Comparison of ENCODE assay signal across 1 cellular context in the genomic region with DNA sequence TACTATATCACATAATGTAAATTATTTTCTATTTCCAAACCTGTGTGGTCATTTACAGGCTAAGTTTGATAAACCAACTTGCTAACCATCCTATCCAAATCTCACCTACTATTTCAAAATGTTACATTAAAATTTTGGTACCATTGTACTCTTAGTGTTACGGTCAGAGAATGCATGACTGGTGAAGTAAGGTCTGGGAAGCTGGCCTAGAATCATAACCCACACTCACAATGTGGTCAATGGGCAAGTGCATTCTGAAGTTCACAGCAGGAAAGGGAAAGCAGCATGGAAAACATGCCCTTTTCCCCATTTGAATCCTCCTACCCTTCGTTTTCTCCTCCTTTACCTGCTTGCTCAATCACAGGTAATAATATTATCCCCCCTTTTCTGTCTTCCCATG.
TF ChIP-seq lines count a peak whose summit lies in the region.

No MANE protein-coding gene starts in this region.

TF ChIP-seq in IMR-90, 13 proteins besides CTCF, POLR2A, EP300 and RAD21 (continued from another document):
- TF ChIP-seq, protein P1, sequence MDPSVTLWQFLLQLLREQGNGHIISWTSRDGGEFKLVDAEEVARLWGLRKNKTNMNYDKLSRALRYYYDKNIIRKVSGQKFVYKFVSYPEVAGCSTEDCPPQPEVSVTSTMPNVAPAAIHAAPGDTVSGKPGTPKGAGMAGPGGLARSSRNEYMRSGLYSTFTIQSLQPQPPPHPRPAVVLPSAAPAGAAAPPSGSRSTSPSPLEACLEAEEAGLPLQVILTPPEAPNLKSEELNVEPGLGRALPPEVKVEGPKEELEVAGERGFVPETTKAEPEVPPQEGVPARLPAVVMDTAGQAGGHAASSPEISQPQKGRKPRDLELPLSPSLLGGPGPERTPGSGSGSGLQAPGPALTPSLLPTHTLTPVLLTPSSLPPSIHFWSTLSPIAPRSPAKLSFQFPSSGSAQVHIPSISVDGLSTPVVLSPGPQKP (IDR thresholded peaks at IDR 0.05; ENCODE audit: borderline replicate concordance, low read depth, low read length): no peak
- TF ChIP-seq RCOR1 (IDR thresholded peaks at IDR 0.05; ENCODE audit: insufficient replicate concordance, low read length): no peak
- TF ChIP-seq BHLHE40 (IDR thresholded peaks at IDR 0.05; ENCODE audit: low read depth, low read length): no peak
- TF ChIP-seq SMC3 (IDR thresholded peaks at IDR 0.05; ENCODE audit: low read depth, low read length): no peak
- no peak for TF ChIP-seq CEBPB (IDR thresholded peaks at IDR 0.05; ENCODE audit: low read depth, low read length)
- TF ChIP-seq CHD1 (IDR thresholded peaks at IDR 0.05; ENCODE audit: low read depth, low read length): no peak
